ENCODE assay signal across 30 cellular contexts in the genomic region with DNA sequence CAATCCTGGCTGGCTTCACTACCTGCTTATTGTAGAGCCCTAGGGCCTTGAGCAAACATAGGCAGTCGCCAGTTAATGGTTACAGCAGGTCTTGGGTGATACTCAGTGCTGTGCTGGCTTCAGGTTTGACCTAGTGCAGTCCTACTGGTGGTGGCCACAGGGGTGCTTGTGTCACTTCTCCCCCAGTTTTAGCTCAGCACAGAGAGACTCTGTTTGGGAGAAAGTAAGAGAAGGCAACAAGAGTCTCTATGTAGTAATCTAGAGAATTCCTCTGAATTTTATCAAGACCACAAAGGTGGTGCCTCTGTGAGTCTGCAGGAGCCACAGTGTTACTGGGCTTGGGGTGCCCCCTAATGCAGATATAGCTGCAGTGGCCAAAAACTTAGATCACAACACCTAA.
"Had no signal": no experiment of that assay in that cellular context is flagged by ENCODE, and none has a peak within 500 bp of the region (broad histone marks: within the 10 kb centered on the region; RNA-seq: fewer than 3 reads in every experiment).

No MANE protein-coding gene starts in this region.

- H3K36me3 Mint-ChIP-seq: natural killer cell had no signal

- H2AFZ ChIP-seq: neural progenitor cell, parathyroid adenoma had no signal

- DNase-seq: naive thymus-derived CD4-positive, alpha-beta T cell; natural killer cell; occipital lobe; ovary; posterior cingulate gyrus; psoas muscle; right cardiac atrium; spleen; stimulated activated CD4-positive, alpha-beta T cell treated with anti-CD3 and anti-CD28 coated beads, Interleukin-12 subunit alpha, Interleukin-12 subunit beta, amount 100 ng/mL, for 4 hours; stimulated activated CD4-positive, alpha-beta T cell treated with anti-CD3 and anti-CD28 coated beads, Interleukin-1b, Interleukin-23, amount 100 ng/mL, for 48 hours; stimulated activated CD4-positive, alpha-beta T cell treated with anti-CD3 and anti-CD28 coated beads, Interleukin-4, amount 100 ng/mL, for 1 hour; stimulated activated CD4-positive, alpha-beta T cell treated with anti-CD3 and anti-CD28 coated beads, Interleukin-4, amount 100 ng/mL, for 4 hours; stimulated activated CD8-positive, alpha-beta memory T cell treated with anti-CD3 and anti-CD28 coated beads, Interleukin-4, amount 100 ng/mL, for 48 hours; stimulated activated naive CD4-positive, alpha-beta T cell treated with Interleukin-2 at 50 U/mL for 16 hours; stomach; thyroid gland; trophoblast cell; upper lobe of left lung had no signal

- FAIRE-seq: urothelium cell line had no signal

- H3K79me2 ChIP-seq: parathyroid adenoma had no signal

- H3K27ac Mint-ChIP-seq: naive thymus-derived CD4-positive, alpha-beta T cell; natural killer cell; progenitor cell of endocrine pancreas; stimulated activated naive CD8-positive, alpha-beta T cell treated with anti-CD3 and anti-CD28 coated beads, Interleukin-15, Interleukin-2, amounts not matched to agents 100 ng/mL and 50 ng/mL, for 24 hours had no signal

- H3K27ac ChIP-seq: neural progenitor cell, ovary, parathyroid adenoma, psoas muscle, skin epidermis, spleen, stomach, thoracic aorta, thyroid gland, tibial nerve, upper lobe of left lung, vagina had no signal

- H3K4me1 Mint-ChIP-seq: naive thymus-derived CD4-positive, alpha-beta T cell; natural killer cell had no signal

- H3K27me3 ChIP-seq: neural progenitor cell, ovary, spleen, stomach, thyroid gland, tibial nerve, upper lobe of left lung, vagina had no signal

- H3K27me3 Mint-ChIP-seq: naive thymus-derived CD4-positive, alpha-beta T cell; progenitor cell of endocrine pancreas; stimulated activated naive CD8-positive, alpha-beta T cell treated with anti-CD3 and anti-CD28 coated beads, Interleukin-15, Interleukin-2, amounts not matched to agents 100 ng/mL and 50 ng/mL, for 24 hours had no signal

- ATAC-seq: naive thymus-derived CD4-positive, alpha-beta T cell; natural killer cell; psoas muscle; right cardiac atrium; sciatic nerve had no signal

- H3K4me1 ChIP-seq: parathyroid adenoma, psoas muscle, spleen, stomach, thyroid gland, tibial nerve, upper lobe of left lung, vagina had no signal

- H3K4me3 Mint-ChIP-seq: naive thymus-derived CD4-positive, alpha-beta T cell; natural killer cell; nephron; neural progenitor cell; stimulated activated naive CD8-positive, alpha-beta T cell treated with anti-CD3 and anti-CD28 coated beads, Interleukin-15, Interleukin-2, amounts not matched to agents 100 ng/mL and 50 ng/mL, for 24 hours had no signal

- H3K36me3 ChIP-seq: neural progenitor cell, ovary, spleen, thoracic aorta, thyroid gland, upper lobe of left lung, vagina had no signal

- H3K4me2 ChIP-seq: neural progenitor cell, smooth muscle cell had no signal

- H3K4me3 ChIP-seq: neural progenitor cell, ovary, psoas muscle, skin epidermis, smooth muscle cell, spleen, stomach, thoracic aorta, thyroid gland, tibial nerve, upper lobe of left lung, vagina had no signal

- H3K9me3 Mint-ChIP-seq: nephron; stimulated activated naive CD8-positive, alpha-beta T cell treated with anti-CD3 and anti-CD28 coated beads, Interleukin-15, Interleukin-2, amounts not matched to agents 100 ng/mL and 50 ng/mL, for 24 hours had no signal

- H3K9ac ChIP-seq: neural progenitor cell, parathyroid adenoma had no signal

- H3K9me3 ChIP-seq: ovary, psoas muscle, spleen, stomach, thoracic aorta, thyroid gland, tibial nerve, upper lobe of left lung, vagina had no signal
